ENCODE assay signal across 30 cellular contexts in the genomic region with DNA sequence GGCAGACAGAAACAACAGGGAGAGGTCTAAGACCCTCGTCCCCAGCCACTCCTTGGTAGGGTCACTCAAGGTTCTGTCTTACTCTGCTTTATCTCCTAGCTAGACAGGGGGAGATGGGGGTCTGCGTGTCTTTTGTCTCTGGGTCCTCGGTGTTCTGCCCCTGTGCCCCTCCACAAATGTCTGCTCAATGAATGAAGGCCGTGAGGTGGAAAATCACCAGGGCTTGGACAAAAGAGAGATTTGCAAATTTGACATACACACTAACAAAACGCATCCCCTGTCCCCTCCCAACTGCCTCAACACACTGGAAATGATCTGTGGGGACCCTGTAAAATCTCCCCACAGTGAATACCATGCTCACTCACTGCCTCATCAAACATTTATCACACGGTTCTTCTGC. TPM values are rescaled to one million over a fixed set of nuclear protein-coding genes. Genes with fewer than 3 reads are reported as not detected.
DNase-seq lines count a peak whose midpoint lies in the region; ATAC-seq, FAIRE-seq and TF ChIP-seq lines count a peak whose summit lies in the region.
"Had no signal": no experiment of that assay in that cellular context is flagged by ENCODE, and none has a peak within 500 bp of the region (broad histone marks: within the 10 kb centered on the region; RNA-seq: fewer than 3 reads in every experiment).

No MANE protein-coding gene starts in this region.

- no peak overlapping the region for H3K4me3 Mint-ChIP-seq in T-helper 2 cell treated with Interferon-gamma antibody and Interleukin-4, amounts not matched to agents 5 μg/mL and 100 μg/mL, for 36 hours
- H3K4me3 Mint-ChIP-seq: activated T-cell treated with anti-CD3 and anti-CD28 coated beads, Interleukin-2, amount 50 U/mL, for 4 hours had no signal

- H3K9ac ChIP-seq in HUES48 (ENCODE audit: low read depth, low read length) (no peak overlapping the region), K562 (ENCODE audit: insufficient read depth in 1 of 2, low read depth in 2 of 2, low read length in 2 of 2) (no peak overlapping the region)

- no peak for TF ChIP-seq CTCF in K562 (IDR thresholded peaks at IDR 0.05 in 2 of 3, conservative IDR thresholded peaks at IDR 0.05 in 1 of 3; ENCODE audit: insufficient read depth in 2 of 3, low read depth in 1 of 3, low read length in 3 of 3)
- TF ChIP-seq CTCF in osteoblast (IDR thresholded peaks at IDR 0.05; ENCODE audit: extremely low read depth, low read depth, low read length): no peak

- BruUV-seq in K562 (replicated peaks; lab: Mats Ljungman, UMichigan): no TSS peak

- H4K20me1 ChIP-seq in K562 (replicated peaks; ENCODE audit: control insufficient read depth, insufficient read depth, low read length) (no peaks in the 10 kb centered on the region), osteoblast (ENCODE audit: insufficient read depth, low read length) (no peaks in the 10 kb centered on the region)

- CTCF ChIA-PET in K562 (lab: Yijun Ruan, JAX; ENCODE audit: low intra/inter-chr PET ratio): no interaction called here

- FAIRE-seq in K562 (lab: Jason Lieb, UNC): no peak

- H3K9me3 ChIP-seq in HUES48 (ENCODE audit: control insufficient read depth, insufficient read depth, low read length) (no peaks in the 10 kb centered on the region), K562 (replicated peaks; ENCODE audit: control insufficient read depth, insufficient read depth, low read depth, low read length) (no peaks in the 10 kb centered on the region), iPS-18c (ENCODE audit: control insufficient read depth, insufficient read depth, low read length) (no peaks in the 10 kb centered on the region), osteoblast (ENCODE audit: low read depth, low read length) (no peaks in the 10 kb centered on the region), SJCRH30 (replicated peaks) (0 out of 2 replicates have a peak, but pooled peaks cover 6% of the 10 kb centered on the region)
- H3K9me3 ChIP-seq: adrenal gland, BE2C, stomach, thyroid gland had no signal

- no peaks in the 10 kb centered on the region for H3K36me3 Mint-ChIP-seq in T-helper 2 cell treated with Interferon-gamma antibody and Interleukin-4, amounts not matched to agents 5 μg/mL and 100 μg/mL, for 36 hours (ENCODE audit: low read depth)

- TF ChIP-seq RAD21 in K562 (CRISPR knock-in tag; conservative IDR thresholded peaks at IDR 0.05 in 1 of 2, IDR thresholded peaks at IDR 0.05 in 1 of 2): no peak

- POLR2A ChIA-PET in K562 (lab: Yijun Ruan, JAX): interaction anchor here (0.7 to 1.4 kb wide), 2 partner anchors 14 to 17 kb away, joined by 3 to 5 read pairs; a partner anchor contains a TSS

- H2AFZ ChIP-seq in K562 (ENCODE audit: low read depth, low read length) (0 out of 2 replicates have a peak overlapping the region, but pooled peaks have one; percentile 4), osteoblast (ENCODE audit: low read length) (peak overlapping the region; percentile 2)

- peaks cover 25% of the 10 kb centered on the region for H3K27me3 Mint-ChIP-seq in T-helper 2 cell treated with Interferon-gamma antibody and Interleukin-4, amounts not matched to agents 5 μg/mL and 100 μg/mL, for 36 hours (ENCODE audit: low read depth)

- ATAC-seq in K562: no peak
- ATAC-seq: activated T-cell treated with anti-CD3 and anti-CD28 coated beads, Interleukin-2, amount 50 U/mL, for 4 hours had no signal

- H3K4me1 ChIP-seq in HUES48 (ENCODE audit: control insufficient read depth, insufficient read depth, low read length) (peaks cover 39% of the 10 kb centered on the region), K562 (replicated peaks in 1 of 2; ENCODE audit: control insufficient read depth in 2 of 2, insufficient read depth in 2 of 2, low read length in 2 of 2) (peaks cover 8 to 12% of the 10 kb centered on the region in 2 experiments), osteoblast (ENCODE audit: insufficient read depth, low read length) (no peaks in the 10 kb centered on the region), SJCRH30 (peaks cover 18% of the 10 kb centered on the region)
- H3K4me1 ChIP-seq: stomach had no signal

- no peaks in the 10 kb centered on the region for H3K9me1 ChIP-seq in K562 (ENCODE audit: control insufficient read depth, insufficient read depth, low read length)

- TF ChIP-seq POLR2A in K562 (conservative IDR thresholded peaks at IDR 0.05): no peak

- no peak for TF ChIP-seq EP300 in K562 (IDR thresholded peaks at IDR 0.05; ENCODE audit: low read length)

- H3K4me3 ChIP-seq in HUES48 (ENCODE audit: low read depth, low read length) (peak overlapping the region; percentile 34; the same call in 1 of the 2 replicates), K562 (no peak overlapping the region), iPS-18c (ENCODE audit: insufficient read depth, low read depth, low read length) (peak overlapping the region; percentile 34; the same call in 1 of the 2 replicates), osteoblast (ENCODE audit: insufficient read depth, low read length) (no peak overlapping the region), SJCRH30 (no peak overlapping the region)
- H3K4me3 ChIP-seq: adrenal gland, skin epidermis, stomach, thyroid gland had no signal

- H3K36me3 ChIP-seq in HUES48 (ENCODE audit: control insufficient read depth, insufficient read depth, low read length): no peaks in the 10 kb centered on the region
- no peaks in the 10 kb centered on the region for H3K36me3 ChIP-seq in K562 (ENCODE audit: control insufficient read depth, insufficient read depth, low read length)
- no peaks in the 10 kb centered on the region for H3K36me3 ChIP-seq in osteoblast (ENCODE audit: insufficient read depth, low read length)
- H3K36me3 ChIP-seq in SJCRH30: no peaks in the 10 kb centered on the region
- H3K36me3 ChIP-seq: adrenal gland, BE2C, brain microvascular endothelial cell, stomach, thyroid gland had no signal

- DNase-seq in K562 (ENCODE audit: extremely low read depth in 1 of 4, low spot score in 3 of 4): no peak
- no peak for DNase-seq in osteoblast (ENCODE audit: insufficient read length, low spot score, missing footprints)
- DNase-seq in SHP77 (lab: John Stamatoyannopoulos, UW): no peak
- DNase-seq in T-helper 2 cell treated with Interferon-gamma antibody and Interleukin-4, amounts not matched to agents 5 μg/mL and 100 μg/mL, for 36 hours (ENCODE audit: low spot score): no peak
- DNase-seq in SJCRH30: no peak
- DNase-seq: ACHN; activated CD4-positive, alpha-beta T cell treated with anti-CD3 and anti-CD28 coated beads for 4 hours; activated naive CD4-positive, alpha-beta T cell treated with Interleukin-2 at 50 U/mL for 16 hours; activated T-cell treated with anti-CD3 and anti-CD28 coated beads, Interleukin-2, amount 50 U/mL, for 4 hours; BE2C; DMS53; effector CD4-positive, alpha-beta T cell; GDM1; KBM-7; mammary epithelial cell; MM.1S; NCI-H1417; NCI-H2081; NCI-H226; stimulated activated CD4-positive, alpha-beta T cell treated with anti-CD3 and anti-CD28 coated beads, Interleukin-1b, Interleukin-23, amount 100 ng/mL, for 48 hours; stimulated activated CD8-positive, alpha-beta memory T cell treated with anti-CD3 and anti-CD28 coated beads, Interleukin-4, amount 100 ng/mL, for 48 hours; stomach; thyroid gland had no signal

- H3K4me2 ChIP-seq in K562 (ENCODE audit: insufficient read depth, low read length) (no peak overlapping the region), osteoblast (ENCODE audit: insufficient read depth, low read length) (peak overlapping the region; percentile 35)

- H3K79me2 ChIP-seq in K562 (ENCODE audit: control insufficient read depth, insufficient read depth, low read length) (no peaks in the 10 kb centered on the region), osteoblast (ENCODE audit: insufficient read depth, low read length) (no peaks in the 10 kb centered on the region)

- 41% methylated on average over 6 of the region's 6 CpGs for WGBS in K562 (ENCODE audit: insufficient coverage, low coverage, missing lambda C conversion rate)

- H3K9me3 Mint-ChIP-seq in T-helper 2 cell treated with Interferon-gamma antibody and Interleukin-4, amounts not matched to agents 5 μg/mL and 100 μg/mL, for 36 hours: peaks cover 2% of the 10 kb centered on the region

- H3K27ac ChIP-seq in HUES48 (ENCODE audit: low read depth, low read length): peak overlapping the region; percentile 63
- no peak overlapping the region for H3K27ac ChIP-seq in K562 (ENCODE audit: extremely low read depth, low read depth, low read length)
- no peak overlapping the region for H3K27ac ChIP-seq in osteoblast (ENCODE audit: low read depth, low read length)
- no peak overlapping the region for H3K27ac ChIP-seq in SJCRH30
- H3K27ac ChIP-seq: adrenal gland, brain microvascular endothelial cell, epithelial cell of prostate, RWPE1, skin epidermis, stomach, thyroid gland had no signal

- H3K27me3 ChIP-seq in HUES48 (ENCODE audit: control insufficient read depth, insufficient read depth, low read length): no peaks in the 10 kb centered on the region
- no peaks in the 10 kb centered on the region for H3K27me3 ChIP-seq in K562 (ENCODE audit: control insufficient read depth in 2 of 2, insufficient read depth in 2 of 2, low read length in 2 of 2)
- H3K27me3 ChIP-seq in osteoblast (ENCODE audit: insufficient read depth, low read length): peaks cover 4% of the 10 kb centered on the region
- no peaks in the 10 kb centered on the region for H3K27me3 ChIP-seq in SJCRH30
- H3K27me3 ChIP-seq: adrenal gland, BE2C, brain microvascular endothelial cell, thyroid gland had no signal

- intact Hi-C loops in K562 (cut with micrococcal nuclease): no loop called here

- H3K27ac Mint-ChIP-seq in T-helper 2 cell treated with Interferon-gamma antibody and Interleukin-4, amounts not matched to agents 5 μg/mL and 100 μg/mL, for 36 hours: no peak overlapping the region

- in situ Hi-C loops in K562 (cut with MboI): no loop called here

- no peaks in the 10 kb centered on the region for H3K4me1 Mint-ChIP-seq in T-helper 2 cell treated with Interferon-gamma antibody and Interleukin-4, amounts not matched to agents 5 μg/mL and 100 μg/mL, for 36 hours (ENCODE audit: low read depth)

RNA-seq across cellular contexts. Expression of a gene that starts 13.2 kb away (rescaled TPM):
- 28.5 and 56.2 TPM in 2 replicates for total RNA-seq in K562 (2011; cell fraction: chromatin; rRNA removed; ENCODE audit: low replicate concordance)
- total RNA-seq in K562 (2011; cell fraction: nucleolus; rRNA removed): 14.8 and 19.5 TPM in 2 replicates
- 43.9 and 84.6 TPM in 2 replicates for total RNA-seq in K562 (2011; cell fraction: nucleoplasm; rRNA removed)
- total RNA-seq in K562 (2014; rRNA removed): 9.4 and 10.5 TPM in 2 replicates
- total RNA-seq in K562 (2014; rRNA removed; fragmentation: Illumina TruSeq; extraction: Trizol): 27.9 and 29.5 TPM in 2 replicates
- 22.7 and 25.7 TPM in 2 replicates for total RNA-seq in K562 (2015; rRNA removed; fragmentation: Illumina TruSeq; extraction: Trizol)
- 50.7 and 50.8 TPM in 2 replicates for total RNA-seq in K562 (2021)
- polyA plus RNA-seq in K562 (2011; rRNA removed): 22.6 and 40.3 TPM in 2 replicates
- 18.5 and 29.2 TPM in 2 replicates for polyA plus RNA-seq in K562 (2011; cell fraction: cytosol; rRNA removed)
- polyA plus RNA-seq in K562 (2011; cell fraction: nucleus; rRNA removed): 22.9 and 26.1 TPM in 2 replicates
- polyA plus RNA-seq in K562 (2012): 41.2 and 44.4 TPM in 2 replicates
- 51.0 and 51.2 TPM in 2 replicates for polyA plus RNA-seq in K562 (2014; fragmentation: Illumina TruSeq; extraction: Trizol)
- polyA plus RNA-seq in K562 (2014; fragmentation: Nextera tagmentation; extraction: Ambion mirVana): 1 to 10 TPM; 3.4 to 8.4 TPM
- polyA plus RNA-seq in K562 (2014; rRNA removed): 32.7 and 34.3 TPM in 2 replicates
- polyA minus RNA-seq in K562 (2011; rRNA and poly(A)+ RNA removed): 25.1 and 32.6 TPM in 2 replicates
- polyA minus RNA-seq in K562 (2011; cell fraction: cytosol; rRNA and poly(A)+ RNA removed): 23.1 and 26.0 TPM in 2 replicates
- polyA minus RNA-seq in K562 (2011; cell fraction: nucleus; rRNA and poly(A)+ RNA removed): 12.1 and 20.3 TPM in 2 replicates
- total RNA-seq in osteoblast: 12.4 and 14.5 TPM in 2 replicates
- 44.1 and 51.0 TPM in 2 replicates for total RNA-seq in SJCRH30 (2014; rRNA removed; shearing (Covaris generic))

Comparison
In these comparisons a context has a peak if more than half of its experiments do, and no peak if none do; other contexts are left out.
1. H3K4me3 ChIP-seq: peak in HUES48 (single experiment) and iPS-18c (single experiment); none in K562 (single experiment), osteoblast (single experiment) and SJCRH30 (single experiment).